Comparison of ENCODE assay signal across 1 cellular context in the genomic region with DNA sequence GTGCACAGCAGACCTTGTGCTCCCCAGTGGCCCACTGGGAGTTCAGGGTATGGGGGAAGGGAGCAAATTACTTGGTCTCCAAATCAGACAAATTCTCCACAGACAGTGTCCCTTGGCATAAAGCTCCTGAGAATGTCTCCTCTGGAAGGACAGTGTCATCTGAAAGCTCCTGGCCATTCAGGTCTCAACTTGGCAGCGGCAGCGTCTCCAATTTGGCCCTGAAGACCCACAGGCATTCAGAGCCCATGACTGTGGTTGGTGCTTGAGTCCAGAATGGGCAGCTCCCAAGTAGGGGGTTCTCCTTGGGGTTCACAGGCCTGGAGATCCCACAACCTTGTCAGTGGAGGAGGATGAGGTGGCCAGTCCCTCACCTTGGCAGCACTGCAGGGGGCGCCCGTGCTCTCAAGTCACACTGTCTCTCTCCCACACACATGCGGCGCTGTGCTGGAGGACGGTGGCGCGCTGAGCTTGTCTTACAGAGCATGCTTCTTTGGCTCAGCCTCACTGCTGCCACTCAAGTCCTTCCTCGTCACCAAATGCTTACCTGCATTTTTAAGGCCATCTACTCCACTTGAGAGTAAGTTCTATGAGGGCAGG.
TF ChIP-seq lines count a peak whose summit lies in the region.

No MANE protein-coding gene starts in this region.

TF ChIP-seq in SK-N-SH treated with all-trans-retinoic acid at 6 μM for 48 hours, 23 proteins besides CTCF, POLR2A, EP300 and RAD21 (continued from another document):
- TF ChIP-seq, protein P1, sequence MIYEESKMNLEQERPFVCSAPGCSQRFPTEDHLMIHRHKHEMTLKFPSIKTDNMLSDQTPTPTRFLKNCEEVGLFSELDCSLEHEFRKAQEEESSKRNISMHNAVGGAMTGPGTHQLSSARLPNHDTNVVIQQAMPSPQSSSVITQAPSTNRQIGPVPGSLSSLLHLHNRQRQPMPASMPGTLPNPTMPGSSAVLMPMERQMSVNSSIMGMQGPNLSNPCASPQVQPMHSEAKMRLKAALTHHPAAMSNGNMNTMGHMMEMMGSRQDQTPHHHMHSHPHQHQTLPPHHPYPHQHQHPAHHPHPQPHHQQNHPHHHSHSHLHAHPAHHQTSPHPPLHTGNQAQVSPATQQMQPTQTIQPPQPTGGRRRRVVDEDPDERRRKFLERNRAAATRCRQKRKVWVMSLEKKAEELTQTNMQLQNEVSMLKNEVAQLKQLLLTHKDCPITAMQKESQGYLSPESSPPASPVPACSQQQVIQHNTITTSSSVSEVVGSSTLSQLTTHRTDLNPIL (CRISPR knock-in tag; IDR thresholded peaks at IDR 0.05; ENCODE audit: low read depth): no peak
- no peak for TF ChIP-seq OSR1 (CRISPR knock-in tag; IDR thresholded peaks at IDR 0.05)
- no peak for TF ChIP-seq ZNF565 (CRISPR knock-in tag; conservative IDR thresholded peaks at IDR 0.05; ENCODE audit: low read depth)
- no peak for TF ChIP-seq ZC3H10 (CRISPR knock-in tag; IDR thresholded peaks at IDR 0.05)
- TF ChIP-seq TCF4 (CRISPR knock-in tag; IDR thresholded peaks at IDR 0.05; ENCODE audit: borderline replicate concordance): no peak
